20 cellular contexts compared by ENCODE assay signal in genomic region chr2:74063486-74063885, GRCh38.
"Had no signal": no experiment of that assay in that cellular context is flagged by ENCODE, and none has a peak within 500 bp of the region (broad histone marks: within the 10 kb centered on the region; RNA-seq: fewer than 3 reads in every experiment).

No MANE protein-coding gene starts in this region.

- H3K9me3 ChIP-seq: colonic mucosa, esophagus muscularis mucosa, gastroesophageal sphincter, ovary, sigmoid colon, thoracic aorta, uterus had no signal

- H3K4me1 ChIP-seq: colonic mucosa, uterus had no signal

- H3K4me3 ChIP-seq: colonic mucosa, esophagus muscularis mucosa, gastroesophageal sphincter, lung, ovary, sigmoid colon, thoracic aorta, uterus had no signal

- H3K27ac ChIP-seq: colonic mucosa, esophagus muscularis mucosa, gastroesophageal sphincter, ovary, sigmoid colon, thoracic aorta, uterus had no signal

- H3K27ac Mint-ChIP-seq: activated naive CD8-positive, alpha-beta T cell treated with anti-CD3 and anti-CD28 coated beads, Interleukin-2, amount 10 ng/mL, durations not matched to agents 7 days and 5 days; activated T-helper 1 cell treated with anti-CD3 and anti-CD28 coated beads, Interleukin-12 subunit alpha, Interleukin-12 subunit beta, Interleukin-2, Interleukin-4 antibody, amounts not matched to agents 30 ng/mL and 10 ng/mL and 1 ng/mL, durations not matched to agents 14 hours and 24 hours and 36 hours; stimulated activated effector memory CD8-positive, alpha-beta T cell treated with anti-CD3 and anti-CD28 coated beads, Interleukin-12 subunit alpha, Interleukin-12 subunit beta, amount 100 ng/mL, for 72 hours; T-cell had no signal

- DNase-seq: activated CD4-positive, CD25-positive, alpha-beta regulatory T cell treated with anti-CD3 and anti-CD28 coated beads, Interleukin-2, amount 50 U/mL, for 72 hours; activated naive CD8-positive, alpha-beta T cell treated with anti-CD3 and anti-CD28 coated beads, Interleukin-2, amount 10 ng/mL, durations not matched to agents 7 days and 5 days; caudate nucleus; colonic mucosa; left colon; midbrain; ovary; sigmoid colon; stimulated activated CD4-positive, alpha-beta T cell treated with anti-CD3 and anti-CD28 coated beads, Interleukin-12 subunit alpha, Interleukin-12 subunit beta, amount 100 ng/mL, for 4 hours; stimulated activated CD4-positive, alpha-beta T cell treated with anti-CD3 and anti-CD28 coated beads, Interleukin-2, amount 100 ng/mL, for 24 hours; T-cell; T-helper 9 cell; uterus had no signal

- H3K27me3 ChIP-seq: colonic mucosa, esophagus muscularis mucosa, gastroesophageal sphincter, ovary, sigmoid colon, uterus had no signal

- H3K9me3 Mint-ChIP-seq: activated naive CD8-positive, alpha-beta T cell treated with anti-CD3 and anti-CD28 coated beads, Interleukin-2, amount 10 ng/mL, durations not matched to agents 7 days and 5 days; activated T-helper 1 cell treated with anti-CD3 and anti-CD28 coated beads, Interleukin-12 subunit alpha, Interleukin-12 subunit beta, Interleukin-2, Interleukin-4 antibody, amounts not matched to agents 30 ng/mL and 10 ng/mL and 1 ng/mL, durations not matched to agents 14 hours and 24 hours and 36 hours; stimulated activated effector memory CD8-positive, alpha-beta T cell treated with anti-CD3 and anti-CD28 coated beads, Interleukin-12 subunit alpha, Interleukin-12 subunit beta, amount 100 ng/mL, for 72 hours; T-cell had no signal

- ATAC-seq: gastroesophageal sphincter; left colon; stimulated activated effector memory CD8-positive, alpha-beta T cell treated with anti-CD3 and anti-CD28 coated beads, Interleukin-12 subunit alpha, Interleukin-12 subunit beta, amount 100 ng/mL, for 72 hours; T-cell had no signal

- H3K36me3 ChIP-seq: colonic mucosa, esophagus muscularis mucosa, gastroesophageal sphincter, ovary, thoracic aorta, uterus had no signal

- H3K27me3 Mint-ChIP-seq: T-cell had no signal

- H3K4me1 Mint-ChIP-seq: neural crest cell had no signal

- H3K4me3 Mint-ChIP-seq: activated naive CD8-positive, alpha-beta T cell treated with anti-CD3 and anti-CD28 coated beads, Interleukin-2, amount 10 ng/mL, durations not matched to agents 7 days and 5 days; activated T-helper 1 cell treated with anti-CD3 and anti-CD28 coated beads, Interleukin-12 subunit alpha, Interleukin-12 subunit beta, Interleukin-2, Interleukin-4 antibody, amounts not matched to agents 30 ng/mL and 10 ng/mL and 1 ng/mL, durations not matched to agents 14 hours and 24 hours and 36 hours; neural crest cell; stimulated activated effector memory CD8-positive, alpha-beta T cell treated with anti-CD3 and anti-CD28 coated beads, Interleukin-12 subunit alpha, Interleukin-12 subunit beta, amount 100 ng/mL, for 72 hours; T-cell had no signal
